In genomic region chr20:50929299-50930138, GRCh38 we compare ENCODE assay signal across 8 cellular contexts. TPM values are rescaled to one million over a fixed set of nuclear protein-coding genes. Genes with fewer than 3 reads are reported as not detected.
DNase-seq lines count a peak whose midpoint lies in the region; ATAC-seq and TF ChIP-seq lines count a peak whose summit lies in the region.

No MANE protein-coding gene starts in this region.

- TF ChIP-seq CTCF in DND-41 (IDR thresholded peaks at IDR 0.05; ENCODE audit: borderline replicate concordance, extremely low read depth, low read length, poor library complexity, severe bottlenecking): peak; percentile 98
- peak; percentile 87 for TF ChIP-seq CTCF in nephron progenitor cell (IDR thresholded peaks at IDR 0.05)

- peak overlapping the region; percentile 65 for H3K27ac ChIP-seq in DND-41 (ENCODE audit: low read length)
- peak overlapping the region; percentile 33 for H3K27ac ChIP-seq in GM23248

- peak overlapping the region; percentile 94 for H3K4me3 Mint-ChIP-seq in activated T-helper 17 cell treated with anti-CD3 and anti-CD28 coated beads, Interleukin-2, amount 50 U/mL, for 72 hours
- peak overlapping the region; percentile 94 for H3K4me3 Mint-ChIP-seq in nephron progenitor cell
- peak overlapping the region; percentile 93 for H3K4me3 Mint-ChIP-seq in stimulated activated naive CD8-positive, alpha-beta T cell treated with anti-CD3 and anti-CD28 coated beads, Interleukin-15, Interleukin-2, amounts not matched to agents 100 ng/mL and 50 ng/mL, for 24 hours

- H3K4me1 ChIP-seq in DND-41 (ENCODE audit: insufficient read depth, low read length) (peaks cover 59% of the 10 kb centered on the region), GM23248 (ENCODE audit: insufficient read depth) (peaks cover 46% of the 10 kb centered on the region)

- DNase-seq in DND-41: peak; percentile 93
- DNase-seq in GM23248: peak; percentile 98
- peak; percentile 96 for DNase-seq in LHCN-M2 (ENCODE audit: low read depth)
- peak; percentile 96 for DNase-seq in RPMI7951 (ENCODE audit: low read depth)
- peak; percentile 97 for DNase-seq in fibroblast of the conjunctiva (ENCODE audit: low read depth)
- DNase-seq in nephron progenitor cell: peak; percentile 88

- no peaks in the 10 kb centered on the region for H3K9me2 ChIP-seq in GM23248 (ENCODE audit: insufficient read depth)

- H3K36me3 ChIP-seq in DND-41 (ENCODE audit: insufficient read depth, low read length): peaks cover 75% of the 10 kb centered on the region
- H3K36me3 ChIP-seq in GM23248 (ENCODE audit: low read depth): peaks cover 23% of the 10 kb centered on the region

- H2AFZ ChIP-seq in DND-41 (ENCODE audit: low read depth, low read length) (no peak overlapping the region), GM23248 (no peak overlapping the region)

- H3K79me2 ChIP-seq in DND-41 (ENCODE audit: insufficient read depth, low read length) (peaks cover 73% of the 10 kb centered on the region), GM23248 (ENCODE audit: insufficient read depth) (peaks cover 59% of the 10 kb centered on the region)

- no peaks in the 10 kb centered on the region for H3K9me3 Mint-ChIP-seq in activated T-helper 17 cell treated with anti-CD3 and anti-CD28 coated beads, Interleukin-2, amount 50 U/mL, for 72 hours
- no peaks in the 10 kb centered on the region for H3K9me3 Mint-ChIP-seq in nephron progenitor cell
- H3K9me3 Mint-ChIP-seq in stimulated activated naive CD8-positive, alpha-beta T cell treated with anti-CD3 and anti-CD28 coated beads, Interleukin-15, Interleukin-2, amounts not matched to agents 100 ng/mL and 50 ng/mL, for 24 hours: no peaks in the 10 kb centered on the region

- H3K27me3 Mint-ChIP-seq in activated T-helper 17 cell treated with anti-CD3 and anti-CD28 coated beads, Interleukin-2, amount 50 U/mL, for 72 hours: no peaks in the 10 kb centered on the region
- peaks cover 3% of the 10 kb centered on the region for H3K27me3 Mint-ChIP-seq in nephron progenitor cell (ENCODE audit: low read depth, poor library complexity)
- no peaks in the 10 kb centered on the region for H3K27me3 Mint-ChIP-seq in stimulated activated naive CD8-positive, alpha-beta T cell treated with anti-CD3 and anti-CD28 coated beads, Interleukin-15, Interleukin-2, amounts not matched to agents 100 ng/mL and 50 ng/mL, for 24 hours

- H4K20me1 ChIP-seq in DND-41 (ENCODE audit: insufficient read depth, low read length): peaks cover 54% of the 10 kb centered on the region
- H4K20me1 ChIP-seq in GM23248 (ENCODE audit: insufficient read depth): peaks cover 9% of the 10 kb centered on the region; the same call in 1 of the 2 replicates

- WGBS in GM23248 (ENCODE audit: low coverage in 1 of 2, low lambda C conversion rate in 2 of 2, missing lambda C conversion rate in 2 of 2), 2 experiments: 4 to 6% methylated on average over 13 of the region's 13 CpGs

- peak overlapping the region; percentile 97 for H3K27ac Mint-ChIP-seq in activated T-helper 17 cell treated with anti-CD3 and anti-CD28 coated beads, Interleukin-2, amount 50 U/mL, for 72 hours
- H3K27ac Mint-ChIP-seq in nephron progenitor cell: peak overlapping the region; percentile 98
- peak overlapping the region; percentile 90 for H3K27ac Mint-ChIP-seq in stimulated activated naive CD8-positive, alpha-beta T cell treated with anti-CD3 and anti-CD28 coated beads, Interleukin-15, Interleukin-2, amounts not matched to agents 100 ng/mL and 50 ng/mL, for 24 hours

- H3K36me3 Mint-ChIP-seq in activated T-helper 17 cell treated with anti-CD3 and anti-CD28 coated beads, Interleukin-2, amount 50 U/mL, for 72 hours (ENCODE audit: low read depth): peaks cover 93% of the 10 kb centered on the region
- H3K36me3 Mint-ChIP-seq in nephron progenitor cell (ENCODE audit: low read depth): peaks cover 63% of the 10 kb centered on the region
- H3K36me3 Mint-ChIP-seq in stimulated activated naive CD8-positive, alpha-beta T cell treated with anti-CD3 and anti-CD28 coated beads, Interleukin-15, Interleukin-2, amounts not matched to agents 100 ng/mL and 50 ng/mL, for 24 hours (ENCODE audit: low read depth): peaks cover 71% of the 10 kb centered on the region

- H3K27me3 ChIP-seq in DND-41 (ENCODE audit: insufficient read depth, low read length, poor library complexity) (no peaks in the 10 kb centered on the region), GM23248 (replicated peaks; ENCODE audit: insufficient read depth) (no peaks in the 10 kb centered on the region)

- H3K4me1 Mint-ChIP-seq in activated T-helper 17 cell treated with anti-CD3 and anti-CD28 coated beads, Interleukin-2, amount 50 U/mL, for 72 hours: peaks cover 36% of the 10 kb centered on the region
- peaks cover 52% of the 10 kb centered on the region for H3K4me1 Mint-ChIP-seq in nephron progenitor cell
- H3K4me1 Mint-ChIP-seq in stimulated activated naive CD8-positive, alpha-beta T cell treated with anti-CD3 and anti-CD28 coated beads, Interleukin-15, Interleukin-2, amounts not matched to agents 100 ng/mL and 50 ng/mL, for 24 hours (ENCODE audit: low read depth): peaks cover 64% of the 10 kb centered on the region

- peaks cover 35% of the 10 kb centered on the region for H3F3A ChIP-seq in GM23248 (ENCODE audit: insufficient read depth)

- peak; percentile 73 for ATAC-seq in DND-41 (ENCODE audit: insufficient read depth, low read depth)
- peak; percentile 81 for ATAC-seq in activated T-helper 17 cell treated with anti-CD3 and anti-CD28 coated beads, Interleukin-2, amount 50 U/mL, for 72 hours (replicated peaks)

- H3K9me3 ChIP-seq in DND-41 (ENCODE audit: insufficient read depth, low read length, severe bottlenecking) (no peaks in the 10 kb centered on the region), GM23248 (ENCODE audit: low read depth) (no peaks in the 10 kb centered on the region)

- peak overlapping the region; percentile 72 for H3K4me2 ChIP-seq in DND-41 (ENCODE audit: insufficient read depth, low read length)
- peak overlapping the region; percentile 84 for H3K4me2 ChIP-seq in GM23248 (ENCODE audit: unreplicated experiment)

- in situ Hi-C loops in GM23248 (cut with MboI): loop anchor here (10.0 kb wide), 1 partner anchor 135 kb away; the partner anchor contains the start of gene BCAS4

- H3K4me3 ChIP-seq in DND-41 (ENCODE audit: low read depth in 1 of 2, low read length in 2 of 2) (peak overlapping the region; percentile 53 to 72; a peak in 3 of 4 replicates), GM23248 (peak overlapping the region; percentile 82)

- H3K9ac ChIP-seq in DND-41 (ENCODE audit: low read depth, low read length) (peak overlapping the region; percentile 89), GM23248 (peak overlapping the region; percentile 85)

RNA-seq across cellular contexts. Expression of gene ADNP, which starts 1.7 kb away (rescaled TPM):
- 14.9 and 15.0 TPM in 2 replicates for total RNA-seq in GM23248 (2014; rRNA removed; shearing (Covaris generic))
- polyA plus RNA-seq in GM23248 (2016; fragmentation: Nextera tagmentation; extraction: Ambion mirVana): 32.6 and 34.2 TPM in 2 replicates
- total RNA-seq in LHCN-M2 (2014; rRNA removed): 18.6 and 25.5 TPM in 2 replicates
- polyA plus RNA-seq in LHCN-M2 (2012): 23.0 TPM
- total RNA-seq in RPMI7951 (2014; rRNA removed; shearing (Covaris generic)): 36.3 and 43.1 TPM in 2 replicates
- total RNA-seq in activated T-helper 17 cell treated with anti-CD3 and anti-CD28 coated beads, Interleukin-2, amount 50 U/mL, for 72 hours: 10 to 100 TPM; 57.9 to 75.4 TPM

RNA-seq across cellular contexts. Expression of gene DPM1, which starts 28.8 kb away (rescaled TPM):
- 59.1 and 93.1 TPM in 2 replicates for total RNA-seq in GM23248 (2014; rRNA removed; shearing (Covaris generic))
- 122 and 127 TPM in 2 replicates for polyA plus RNA-seq in GM23248 (2016; fragmentation: Nextera tagmentation; extraction: Ambion mirVana)
- total RNA-seq in LHCN-M2 (2014; rRNA removed): 83.2 and 122 TPM in 2 replicates
- polyA plus RNA-seq in LHCN-M2 (2012): 36.8 TPM
- total RNA-seq in RPMI7951 (2014; rRNA removed; shearing (Covaris generic)): 188 and 215 TPM in 2 replicates
- 10 to 100 TPM; 43.0 to 57.4 TPM for total RNA-seq in activated T-helper 17 cell treated with anti-CD3 and anti-CD28 coated beads, Interleukin-2, amount 50 U/mL, for 72 hours

RNA-seq across cellular contexts. Expression of gene MOCS3, which starts 29.1 kb away (rescaled TPM):
- total RNA-seq in GM23248 (2014; rRNA removed; shearing (Covaris generic)): 7.2 and 11.5 TPM in 2 replicates
- polyA plus RNA-seq in GM23248 (2016; fragmentation: Nextera tagmentation; extraction: Ambion mirVana): 5.3 and 5.6 TPM in 2 replicates
- 9.1 and 9.6 TPM in 2 replicates for total RNA-seq in LHCN-M2 (2014; rRNA removed)
- polyA plus RNA-seq in LHCN-M2 (2012): 3.0 TPM
- 10.1 and 12.1 TPM in 2 replicates for total RNA-seq in RPMI7951 (2014; rRNA removed; shearing (Covaris generic))
- 1 to 10 TPM; 3.0 to 5.4 TPM for total RNA-seq in activated T-helper 17 cell treated with anti-CD3 and anti-CD28 coated beads, Interleukin-2, amount 50 U/mL, for 72 hours

Comparison
In these comparisons a context has a peak if more than half of its experiments do, and no peak if none do; other contexts are left out.
1. Peak in every context shown above with its lines: DNase-seq, ATAC-seq, H3K4me3 ChIP-seq and H3K27ac ChIP-seq.